In genomic region chr3:73497646-73498406, GRCh38 we compare ENCODE assay signal across 28 cellular contexts.
"Had no signal": no experiment of that assay in that cellular context is flagged by ENCODE, and none has a peak within 500 bp of the region (broad histone marks: within the 10 kb centered on the region; RNA-seq: fewer than 3 reads in every experiment).

No MANE protein-coding gene starts in this region.

- H3K27ac ChIP-seq: left lung, lower lobe of right lung, prostate gland, skin epidermis, spleen, suprapubic skin, transverse colon, upper lobe of right lung, uterus had no signal

- DNase-seq: cerebellar nuclear complex; cortex of kidney; effector memory CD8-positive, alpha-beta T cell; erythroblast; heart right ventricle; hippocampal formation; left cardiac atrium; left lung; lower lobe of right lung; mucosa of descending colon; naive B cell; nucleus accumbens; right cardiac atrium; spleen; stimulated activated CD4-positive, alpha-beta T cell treated with anti-CD3 and anti-CD28 coated beads, Interleukin-4, amount 100 ng/mL, for 4 hours; stimulated activated naive B cell treated with anti-CD40 and anti-IgM and Interleukin-4, amounts not matched to agents 10 μg/mL and 1 μg/mL and 100 μg/mL, for 72 hours; transverse colon; upper lobe of right lung; uterus had no signal

- H3K27ac Mint-ChIP-seq: effector memory CD8-positive, alpha-beta T cell; mesothelial cell of epicardium; naive B cell; natural killer cell treated with Interleukin-12 subunit alpha and Interleukin-12 subunit beta and Interleukin-15 and Interleukin-18, amount 100 ng/mL, for 72 hours; stimulated activated naive B cell treated with anti-CD40 and anti-IgM and Interleukin-4, amounts not matched to agents 10 μg/mL and 1 μg/mL and 100 μg/mL, for 72 hours; stimulated activated naive CD8-positive, alpha-beta T cell treated with anti-CD3 and anti-CD28 coated beads, Interleukin-15, Interleukin-2, amounts not matched to agents 100 ng/mL and 50 ng/mL, for 24 hours had no signal

- ATAC-seq: effector memory CD8-positive, alpha-beta T cell; left lung; lower lobe of right lung; mucosa of descending colon; natural killer cell treated with Interleukin-12 subunit alpha and Interleukin-12 subunit beta and Interleukin-15 and Interleukin-18, amount 100 ng/mL, for 72 hours; stimulated activated naive B cell treated with anti-CD40 and anti-IgM and Interleukin-4, amounts not matched to agents 10 μg/mL and 1 μg/mL and 100 μg/mL, for 72 hours had no signal

- H3K4me1 ChIP-seq: spleen, suprapubic skin had no signal

- H3K9me3 ChIP-seq: heart right ventricle, left lung, lower lobe of right lung, mucosa of descending colon, prostate gland, spleen, suprapubic skin, transverse colon, upper lobe of right lung, uterus had no signal

- H3K36me3 Mint-ChIP-seq: mesothelial cell of epicardium; naive B cell; natural killer cell treated with Interleukin-12 subunit alpha and Interleukin-12 subunit beta and Interleukin-15 and Interleukin-18, amount 100 ng/mL, for 72 hours; stimulated activated naive B cell treated with anti-CD40 and anti-IgM and Interleukin-4, amounts not matched to agents 10 μg/mL and 1 μg/mL and 100 μg/mL, for 72 hours had no signal

- H3K4me3 ChIP-seq: heart right ventricle, left lung, lower lobe of right lung, mucosa of descending colon, prostate gland, skin epidermis, spleen, suprapubic skin, transverse colon, upper lobe of right lung, uterus had no signal

- H3K4me3 Mint-ChIP-seq: effector memory CD8-positive, alpha-beta T cell; mesothelial cell of epicardium; naive B cell; natural killer cell treated with Interleukin-12 subunit alpha and Interleukin-12 subunit beta and Interleukin-15 and Interleukin-18, amount 100 ng/mL, for 72 hours; stimulated activated naive B cell treated with anti-CD40 and anti-IgM and Interleukin-4, amounts not matched to agents 10 μg/mL and 1 μg/mL and 100 μg/mL, for 72 hours; stimulated activated naive CD8-positive, alpha-beta T cell treated with anti-CD3 and anti-CD28 coated beads, Interleukin-15, Interleukin-2, amounts not matched to agents 100 ng/mL and 50 ng/mL, for 24 hours had no signal

- H3K9me3 Mint-ChIP-seq: mesothelial cell of epicardium; naive B cell; natural killer cell treated with Interleukin-12 subunit alpha and Interleukin-12 subunit beta and Interleukin-15 and Interleukin-18, amount 100 ng/mL, for 72 hours; stimulated activated naive B cell treated with anti-CD40 and anti-IgM and Interleukin-4, amounts not matched to agents 10 μg/mL and 1 μg/mL and 100 μg/mL, for 72 hours; stimulated activated naive CD8-positive, alpha-beta T cell treated with anti-CD3 and anti-CD28 coated beads, Interleukin-15, Interleukin-2, amounts not matched to agents 100 ng/mL and 50 ng/mL, for 24 hours had no signal

- H3K36me3 ChIP-seq: heart right ventricle, left lung, lower lobe of right lung, prostate gland, spleen, suprapubic skin, transverse colon, upper lobe of right lung, uterus had no signal

- FAIRE-seq: endometrium, frontal cortex, islet of Langerhans had no signal

- H3K27me3 ChIP-seq: heart right ventricle, left lung, spleen, suprapubic skin, transverse colon, upper lobe of right lung, uterus had no signal

- H3K4me1 Mint-ChIP-seq: naive B cell; stimulated activated naive B cell treated with anti-CD40 and anti-IgM and Interleukin-4, amounts not matched to agents 10 μg/mL and 1 μg/mL and 100 μg/mL, for 72 hours had no signal
